ENCODE assay signal across 7 cellular contexts in genomic region chr3:40310690-40311089, GRCh38.
DNase-seq lines count a peak whose midpoint lies in the region; TF ChIP-seq lines count a peak whose summit lies in the region.

No MANE protein-coding gene starts in this region.

- peaks cover 24% of the 10 kb centered on the region for H3K36me3 ChIP-seq in HAP-1 (replicated peaks)

- in situ Hi-C loops in HAP-1 (cut with MboI; ENCODE audit: low sequenced_read_pairs), result loop anchor here (25.0 kb wide), 2 partner anchors 773 to 873 kb away; no protein-coding TSS in a partner anchor

- H3K27ac ChIP-seq in RWPE1, result no peak overlapping the region

- peaks cover 19% of the 10 kb centered on the region for H3K4me1 ChIP-seq in HAP-1

- TF ChIP-seq CTCF in fibroblast of pulmonary artery (IDR thresholded peaks at IDR 0.05; ENCODE audit: low read length, missing control alignments), result no peak
- TF ChIP-seq CTCF in RWPE1 (conservative IDR thresholded peaks at IDR 0.05; ENCODE audit: low read depth), result no peak

- peak in 1 of 2 experiments; percentile 19 for DNase-seq in HAP-1 (ENCODE audit: low spot score in 2 of 2)
- peak; percentile 52 for DNase-seq in fibroblast of pulmonary artery (ENCODE audit: low read depth)
- DNase-seq in putamen (ENCODE audit: low spot score), result peak; percentile 37
- no peak for DNase-seq in RWPE1 (ENCODE audit: low spot score)
- DNase-seq in HPDE6-E6E7 (ENCODE audit: extremely low spot score), result no peak
- no peak for DNase-seq in NCI-H345 treated with DMSO at 0.1 percent for 48 hours (lab: John Stamatoyannopoulos, UW; ENCODE audit: unreplicated experiment)

- H3K27me3 ChIP-seq in HAP-1 (ENCODE audit: low read depth), result no peaks in the 10 kb centered on the region

- H3K36me3 Mint-ChIP-seq in T-helper 1 cell treated with Interleukin-12 subunit alpha and Interleukin-12 subunit beta and Interleukin-4 antibody, amounts not matched to agents 30 μg/mL and 1 μg/mL, for 36 hours (ENCODE audit: low read depth), result peaks cover 24% of the 10 kb centered on the region

- H3K27ac Mint-ChIP-seq in T-helper 1 cell treated with Interleukin-12 subunit alpha and Interleukin-12 subunit beta and Interleukin-4 antibody, amounts not matched to agents 30 μg/mL and 1 μg/mL, for 36 hours, result peak overlapping the region; percentile 97

- H3K4me3 Mint-ChIP-seq in T-helper 1 cell treated with Interleukin-12 subunit alpha and Interleukin-12 subunit beta and Interleukin-4 antibody, amounts not matched to agents 30 μg/mL and 1 μg/mL, for 36 hours, result peak overlapping the region; percentile 100

- POLR2A ChIA-PET in RWPE1 (lab: Yijun Ruan, JAX; ENCODE audit: low non-redundant PET), result no interaction called here

- H3K4me1 Mint-ChIP-seq in T-helper 1 cell treated with Interleukin-12 subunit alpha and Interleukin-12 subunit beta and Interleukin-4 antibody, amounts not matched to agents 30 μg/mL and 1 μg/mL, for 36 hours (ENCODE audit: low read depth), result peaks cover 17% of the 10 kb centered on the region

- CTCF ChIA-PET in RWPE1 (lab: Yijun Ruan, JAX), result interaction anchor here (0.7 kb wide), 1 partner anchor 103 kb away, joined by 4 read pairs; no protein-coding TSS in a partner anchor

- H3K9me3 ChIP-seq in HAP-1, result no peaks in the 10 kb centered on the region

- no peaks in the 10 kb centered on the region for H3K27me3 Mint-ChIP-seq in T-helper 1 cell treated with Interleukin-12 subunit alpha and Interleukin-12 subunit beta and Interleukin-4 antibody, amounts not matched to agents 30 μg/mL and 1 μg/mL, for 36 hours (ENCODE audit: low read depth)

- H3K9me3 Mint-ChIP-seq in T-helper 1 cell treated with Interleukin-12 subunit alpha and Interleukin-12 subunit beta and Interleukin-4 antibody, amounts not matched to agents 30 μg/mL and 1 μg/mL, for 36 hours, result no peaks in the 10 kb centered on the region

- peak overlapping the region; percentile 92 for H3K4me3 ChIP-seq in HAP-1
- peak overlapping the region; percentile 96 for H3K4me3 ChIP-seq in fibroblast of pulmonary artery (replicated peaks; ENCODE audit: low read depth, low read length)

Comparison
In these comparisons a context has a peak if more than half of its experiments do, and no peak if none do; other contexts are left out.
1. DNase-seq: peak in fibroblast of pulmonary artery (single experiment) and putamen (single experiment); none in RWPE1 (single experiment), HPDE6-E6E7 (single experiment) and NCI-H345 treated with DMSO at 0.1 percent for 48 hours (single experiment).